Comparison of ENCODE assay signal across 10 cellular contexts in genomic region chr19:43779820-43780219, GRCh38. TPM values are rescaled to one million over a fixed set of nuclear protein-coding genes. Genes with fewer than 3 reads are reported as not detected.
DNase-seq lines count a peak whose midpoint lies in the region; ATAC-seq and TF ChIP-seq lines count a peak whose summit lies in the region.
"Had no signal": no experiment of that assay in that cellular context is flagged by ENCODE, and none has a peak within 500 bp of the region (broad histone marks: within the 10 kb centered on the region; RNA-seq: fewer than 3 reads in every experiment).

No MANE protein-coding gene starts in this region.

- peaks cover 32% of the 10 kb centered on the region for H3K36me3 Mint-ChIP-seq in activated T-helper 1 cell treated with anti-CD3 and anti-CD28 coated beads, Interleukin-12 subunit alpha, Interleukin-12 subunit beta, Interleukin-2, Interleukin-4 antibody, amounts not matched to agents 30 ng/mL and 10 ng/mL and 1 ng/mL, durations not matched to agents 14 hours and 24 hours and 36 hours (ENCODE audit: low read depth)

- H3K9ac ChIP-seq in DND-41 (ENCODE audit: low read depth, low read length) (no peak overlapping the region), mucosa of stomach (ENCODE audit: low read length) (peak overlapping the region; percentile 85)

- H3K36me3 ChIP-seq in DND-41 (ENCODE audit: insufficient read depth, low read length): no peaks in the 10 kb centered on the region
- H3K36me3 ChIP-seq in KOPT-K1 (ENCODE audit: insufficient read depth, low read length): no peaks in the 10 kb centered on the region
- H3K36me3 ChIP-seq in mucosa of stomach (ENCODE audit: control insufficient read depth, insufficient read depth, low read length): no peaks in the 10 kb centered on the region

- H3K4me1 ChIP-seq in DND-41 (ENCODE audit: insufficient read depth, low read length) (peaks cover 52% of the 10 kb centered on the region), mucosa of stomach (ENCODE audit: control insufficient read depth, insufficient read depth, low read length) (peaks cover 86% of the 10 kb centered on the region)

- no peak for TF ChIP-seq CTCF in DND-41 (IDR thresholded peaks at IDR 0.05; ENCODE audit: borderline replicate concordance, extremely low read depth, low read length, poor library complexity, severe bottlenecking)

- H3K4me2 ChIP-seq in DND-41 (ENCODE audit: insufficient read depth, low read length): no peak overlapping the region

- H3K27me3 Mint-ChIP-seq in activated T-helper 1 cell treated with anti-CD3 and anti-CD28 coated beads, Interleukin-12 subunit alpha, Interleukin-12 subunit beta, Interleukin-2, Interleukin-4 antibody, amounts not matched to agents 30 ng/mL and 10 ng/mL and 1 ng/mL, durations not matched to agents 14 hours and 24 hours and 36 hours (ENCODE audit: insufficient read depth): no peaks in the 10 kb centered on the region

- no peaks in the 10 kb centered on the region for H3K27me3 ChIP-seq in DND-41 (ENCODE audit: insufficient read depth, low read length, poor library complexity)
- no peaks in the 10 kb centered on the region for H3K27me3 ChIP-seq in mucosa of stomach (ENCODE audit: control insufficient read depth, insufficient read depth, low read length)

- ATAC-seq in DND-41 (ENCODE audit: insufficient read depth, low read depth) (no peak), HG03457 (IDR thresholded peaks at IDR 0.05; ENCODE audit: unreplicated experiment) (no peak), GM21723 (IDR thresholded peaks at IDR 0.05; ENCODE audit: unreplicated experiment) (no peak)

- no peaks in the 10 kb centered on the region for H3K79me2 ChIP-seq in DND-41 (ENCODE audit: insufficient read depth, low read length)

- H3K9me3 ChIP-seq in DND-41 (ENCODE audit: insufficient read depth, low read length, severe bottlenecking): no peaks in the 10 kb centered on the region
- no peaks in the 10 kb centered on the region for H3K9me3 ChIP-seq in KOPT-K1 (ENCODE audit: insufficient read depth, low read length, poor library complexity, severe bottlenecking)
- no peaks in the 10 kb centered on the region for H3K9me3 ChIP-seq in mucosa of stomach (ENCODE audit: control insufficient read depth, low read length)

- no peaks in the 10 kb centered on the region for H3K9me3 Mint-ChIP-seq in activated T-helper 1 cell treated with anti-CD3 and anti-CD28 coated beads, Interleukin-12 subunit alpha, Interleukin-12 subunit beta, Interleukin-2, Interleukin-4 antibody, amounts not matched to agents 30 ng/mL and 10 ng/mL and 1 ng/mL, durations not matched to agents 14 hours and 24 hours and 36 hours
- H3K9me3 Mint-ChIP-seq: nephron had no signal

- intact Hi-C loops in activated T-helper 1 cell treated with anti-CD3 and anti-CD28 coated beads, Interleukin-12 subunit alpha, Interleukin-12 subunit beta, Interleukin-2, Interleukin-4 antibody, amounts not matched to agents 30 ng/mL and 10 ng/mL and 1 ng/mL, durations not matched to agents 14 hours and 24 hours and 36 hours (cut with micrococcal nuclease): loop anchor here (1.0 kb wide), 1 partner anchor 35 kb away; no protein-coding TSS in a partner anchor

- DNase-seq in DND-41 (no peak), DMS153 treated with DMSO at 0.1 percent for 48 hours (lab: John Stamatoyannopoulos, UW; ENCODE audit: unreplicated experiment) (no peak), midbrain (lab: John Stamatoyannopoulos, UW) (no peak)
- DNase-seq in activated T-helper 1 cell treated with anti-CD3 and anti-CD28 coated beads, Interleukin-12 subunit alpha, Interleukin-12 subunit beta, Interleukin-2, Interleukin-4 antibody, amounts not matched to agents 30 ng/mL and 10 ng/mL and 1 ng/mL, durations not matched to agents 14 hours and 24 hours and 36 hours (ENCODE audit: low spot score): no peak
- DNase-seq: stimulated activated CD8-positive, alpha-beta memory T cell treated with anti-CD3 and anti-CD28 coated beads, Interleukin-4, amount 100 ng/mL, for 48 hours had no signal

- H3K4me3 ChIP-seq in DND-41 (ENCODE audit: low read depth in 1 of 2, low read length in 2 of 2): no peak overlapping the region
- H3K4me3 ChIP-seq in mucosa of stomach (ENCODE audit: low read length): peak overlapping the region; percentile 44

- peak overlapping the region; percentile 97 for H3K27ac Mint-ChIP-seq in activated T-helper 1 cell treated with anti-CD3 and anti-CD28 coated beads, Interleukin-12 subunit alpha, Interleukin-12 subunit beta, Interleukin-2, Interleukin-4 antibody, amounts not matched to agents 30 ng/mL and 10 ng/mL and 1 ng/mL, durations not matched to agents 14 hours and 24 hours and 36 hours
- H3K27ac Mint-ChIP-seq: nephron had no signal

- H3K27ac ChIP-seq in DND-41 (ENCODE audit: low read length) (peak overlapping the region; percentile 57), KOPT-K1 (ENCODE audit: low read depth, low read length, poor library complexity, severe bottlenecking) (peak overlapping the region; percentile 90)

- H4K20me1 ChIP-seq in DND-41 (ENCODE audit: insufficient read depth, low read length): no peaks in the 10 kb centered on the region

- H3K4me3 Mint-ChIP-seq in activated T-helper 1 cell treated with anti-CD3 and anti-CD28 coated beads, Interleukin-12 subunit alpha, Interleukin-12 subunit beta, Interleukin-2, Interleukin-4 antibody, amounts not matched to agents 30 ng/mL and 10 ng/mL and 1 ng/mL, durations not matched to agents 14 hours and 24 hours and 36 hours: peak overlapping the region; percentile 85
- H3K4me3 Mint-ChIP-seq: nephron had no signal

- peaks cover 83% of the 10 kb centered on the region for H3K4me1 Mint-ChIP-seq in activated T-helper 1 cell treated with anti-CD3 and anti-CD28 coated beads, Interleukin-12 subunit alpha, Interleukin-12 subunit beta, Interleukin-2, Interleukin-4 antibody, amounts not matched to agents 30 ng/mL and 10 ng/mL and 1 ng/mL, durations not matched to agents 14 hours and 24 hours and 36 hours (ENCODE audit: low read depth)

- H2AFZ ChIP-seq in DND-41 (ENCODE audit: low read depth, low read length): no peak overlapping the region

RNA-seq across cellular contexts. Expression of gene KCNN4, which starts 1.0 kb away (rescaled TPM):
- 183 and 185 TPM in 2 replicates for total RNA-seq in activated T-helper 1 cell treated with anti-CD3 and anti-CD28 coated beads, Interleukin-12 subunit alpha, Interleukin-12 subunit beta, Interleukin-2, Interleukin-4 antibody, amounts not matched to agents 30 ng/mL and 10 ng/mL and 1 ng/mL, durations not matched to agents 14 hours and 24 hours and 36 hours

RNA-seq across cellular contexts. Expression of gene LYPD5, which starts 22.4 kb away (rescaled TPM):
- total RNA-seq in activated T-helper 1 cell treated with anti-CD3 and anti-CD28 coated beads, Interleukin-12 subunit alpha, Interleukin-12 subunit beta, Interleukin-2, Interleukin-4 antibody, amounts not matched to agents 30 ng/mL and 10 ng/mL and 1 ng/mL, durations not matched to agents 14 hours and 24 hours and 36 hours: 0.29 TPM in 1 of 2 replicates, not detected in the other

RNA-seq across cellular contexts. Expression of gene SMG9, which starts 25.1 kb away (rescaled TPM):
- total RNA-seq in activated T-helper 1 cell treated with anti-CD3 and anti-CD28 coated beads, Interleukin-12 subunit alpha, Interleukin-12 subunit beta, Interleukin-2, Interleukin-4 antibody, amounts not matched to agents 30 ng/mL and 10 ng/mL and 1 ng/mL, durations not matched to agents 14 hours and 24 hours and 36 hours: 86.6 and 89.2 TPM in 2 replicates

RNA-seq across cellular contexts. Expression of gene ZNF283, which starts 47.3 kb away (rescaled TPM):
- total RNA-seq in activated T-helper 1 cell treated with anti-CD3 and anti-CD28 coated beads, Interleukin-12 subunit alpha, Interleukin-12 subunit beta, Interleukin-2, Interleukin-4 antibody, amounts not matched to agents 30 ng/mL and 10 ng/mL and 1 ng/mL, durations not matched to agents 14 hours and 24 hours and 36 hours: 4.0 and 4.8 TPM in 2 replicates
